14 cellular contexts compared by ENCODE assay signal in genomic region chr5:72383280-72384205, GRCh38.
DNase-seq lines count a peak whose midpoint lies in the region; ATAC-seq, FAIRE-seq and TF ChIP-seq lines count a peak whose summit lies in the region.
"Had no signal": no experiment of that assay in that cellular context is flagged by ENCODE, and none has a peak within 500 bp of the region (broad histone marks: within the 10 kb centered on the region; RNA-seq: fewer than 3 reads in every experiment).

No MANE protein-coding gene starts in this region.

- H3K36me3 ChIP-seq in K562 (ENCODE audit: control insufficient read depth, insufficient read depth, low read length) (no peaks in the 10 kb centered on the region), stomach (no peaks in the 10 kb centered on the region), Peyer's patch (no peaks in the 10 kb centered on the region)
- H3K36me3 ChIP-seq: vagina had no signal

- no peak for TF ChIP-seq RAD21 in K562 (CRISPR knock-in tag; conservative IDR thresholded peaks at IDR 0.05 in 1 of 2, IDR thresholded peaks at IDR 0.05 in 1 of 2)

- POLR2A ChIA-PET in K562 (lab: Yijun Ruan, JAX) = no interaction called here

- TF ChIP-seq CTCF in K562 (IDR thresholded peaks at IDR 0.05 in 2 of 3, conservative IDR thresholded peaks at IDR 0.05 in 1 of 3; ENCODE audit: insufficient read depth in 2 of 3, low read depth in 1 of 3, low read length in 3 of 3) (no peak), stomach (IDR thresholded peaks at IDR 0.05) (no peak), Peyer's patch (IDR thresholded peaks at IDR 0.05) (no peak)

- H3K4me1 ChIP-seq in K562 (replicated peaks in 1 of 2; ENCODE audit: control insufficient read depth in 2 of 2, insufficient read depth in 2 of 2, low read length in 2 of 2) (no peaks in the 10 kb centered on the region; a peak in 1 of 5 replicates), stomach (peaks cover 0 to 24% (median 3%) of the 10 kb centered on the region in 4 donors), Peyer's patch (no peaks in the 10 kb centered on the region)

- ATAC-seq in K562 (no peak), GM18870 (IDR thresholded peaks at IDR 0.05; ENCODE audit: unreplicated experiment) (no peak)

- intact Hi-C loops in K562 (cut with micrococcal nuclease) (no loop called here), stomach (cut with DNase I; ENCODE audit: low total_unique reads) (no loop called here)

- H3K79me2 ChIP-seq in K562 (ENCODE audit: control insufficient read depth, insufficient read depth, low read length) = no peaks in the 10 kb centered on the region

- H3K9me1 ChIP-seq in K562 (ENCODE audit: control insufficient read depth, insufficient read depth, low read length) = no peaks in the 10 kb centered on the region

- H3K4me3 ChIP-seq in K562 (no peak overlapping the region), stomach (no peak overlapping the region), Peyer's patch (no peak overlapping the region)
- H3K4me3 ChIP-seq: smooth muscle cell, vagina had no signal

- no peak overlapping the region for H3K4me2 ChIP-seq in K562 (ENCODE audit: insufficient read depth, low read length)
- H3K4me2 ChIP-seq: smooth muscle cell had no signal

- in situ Hi-C loops in K562 (cut with MboI) = no loop called here

- no peak overlapping the region for H3K27ac ChIP-seq in K562 (ENCODE audit: extremely low read depth, low read depth, low read length)
- no peak overlapping the region for H3K27ac ChIP-seq in stomach
- H3K27ac ChIP-seq in Peyer's patch = no peak overlapping the region
- H3K27ac ChIP-seq: vagina had no signal

- DNase-seq in 8988T (peak; percentile 36), HPDE6-E6E7 (ENCODE audit: extremely low spot score) (peak; percentile 53), K562 (ENCODE audit: extremely low read depth in 1 of 4, low spot score in 3 of 4) (no peak), iPS-NIHi7 (ENCODE audit: extremely low spot score) (peak; percentile 33), stomach (no peak), NCI-H1105 treated with DMSO at 0.1 percent for 48 hours (lab: John Stamatoyannopoulos, UW) (no peak), Peyer's patch (no peak)
- DNase-seq: activated CD4-positive, alpha-beta T cell treated with anti-CD3 and anti-CD28 coated beads, Interleukin-2, amount 50 U/mL, for 4 hours; activated gamma-delta T cell; foreskin melanocyte; NCI-H2171 treated with DMSO at 0.1 percent for 48 hours had no signal

- H3K9ac ChIP-seq in K562 (ENCODE audit: insufficient read depth in 1 of 2, low read depth in 2 of 2, low read length in 2 of 2) = no peak overlapping the region

- H2AFZ ChIP-seq in K562 (ENCODE audit: low read depth, low read length) = no peak overlapping the region

- CTCF ChIA-PET in K562 (lab: Yijun Ruan, JAX; ENCODE audit: low intra/inter-chr PET ratio) = no interaction called here

- H3K9me3 ChIP-seq in K562 (replicated peaks; ENCODE audit: control insufficient read depth, insufficient read depth, low read depth, low read length) (no peaks in the 10 kb centered on the region), stomach (no peaks in the 10 kb centered on the region), Peyer's patch (no peaks in the 10 kb centered on the region)
- H3K9me3 ChIP-seq: vagina had no signal

- H3K27me3 ChIP-seq in K562 (ENCODE audit: control insufficient read depth in 2 of 2, insufficient read depth in 2 of 2, low read length in 2 of 2) = peaks cover 15 to 20% of the 10 kb centered on the region in 2 experiments; a peak in 4 of 5 replicates
- no peaks in the 10 kb centered on the region for H3K27me3 ChIP-seq in stomach
- no peaks in the 10 kb centered on the region for H3K27me3 ChIP-seq in Peyer's patch
- H3K27me3 ChIP-seq: vagina had no signal

- BruUV-seq in K562 (replicated peaks; lab: Mats Ljungman, UMichigan) = no TSS peak

- 0% methylated on average over 9 of the region's 9 CpGs for WGBS in K562 (ENCODE audit: insufficient coverage, low coverage, missing lambda C conversion rate)
- WGBS in stomach, 5 donors = 63 to 75% (median 69%) methylated on average over 9 of the region's 9 CpGs

- FAIRE-seq in K562 (lab: Jason Lieb, UNC) = no peak

- no peak for TF ChIP-seq EP300 in K562 (IDR thresholded peaks at IDR 0.05; ENCODE audit: low read length)
- no peak for TF ChIP-seq EP300 in stomach (IDR thresholded peaks at IDR 0.05)

- H4K20me1 ChIP-seq in K562 (replicated peaks; ENCODE audit: control insufficient read depth, insufficient read depth, low read length) = no peaks in the 10 kb centered on the region; the same call in 1 of the 2 replicates

- TF ChIP-seq POLR2A in K562 (conservative IDR thresholded peaks at IDR 0.05) (no peak), stomach (IDR thresholded peaks at IDR 0.05) (no peak), Peyer's patch (IDR thresholded peaks at IDR 0.05) (no peak)

TF ChIP-seq in K562, 482 proteins besides CTCF, POLR2A, EP300 and RAD21 (continues in another document):
- TF ChIP-seq CTCFL (IDR thresholded peaks at IDR 0.05; ENCODE audit: borderline replicate concordance, insufficient read depth, low read depth, low read length, poor library complexity, severe bottlenecking) = no peak
- no peak for TF ChIP-seq ZBTB8A (IDR thresholded peaks at IDR 0.05; ENCODE audit: partially characterized antibody)
- no peak for TF ChIP-seq NCOA1 (IDR thresholded peaks at IDR 0.05; ENCODE audit: low read depth)
- no peak for TF ChIP-seq CBX2 (IDR thresholded peaks at IDR 0.05; ENCODE audit: insufficient read depth, low read length, poor library complexity, severe bottlenecking)
- TF ChIP-seq CC2D1A (IDR thresholded peaks at IDR 0.05) = no peak

Comparison
In these comparisons a context has a peak if more than half of its experiments do, and no peak if none do; other contexts are left out.
1. DNase-seq: peak in 8988T (single experiment), HPDE6-E6E7 (single experiment) and iPS-NIHi7 (single experiment); none in K562 (0 of 4), stomach (single experiment), NCI-H1105 treated with DMSO at 0.1 percent for 48 hours (single experiment) and Peyer's patch (0 of 3).